8 cellular contexts compared by ENCODE assay signal in the genomic region with DNA sequence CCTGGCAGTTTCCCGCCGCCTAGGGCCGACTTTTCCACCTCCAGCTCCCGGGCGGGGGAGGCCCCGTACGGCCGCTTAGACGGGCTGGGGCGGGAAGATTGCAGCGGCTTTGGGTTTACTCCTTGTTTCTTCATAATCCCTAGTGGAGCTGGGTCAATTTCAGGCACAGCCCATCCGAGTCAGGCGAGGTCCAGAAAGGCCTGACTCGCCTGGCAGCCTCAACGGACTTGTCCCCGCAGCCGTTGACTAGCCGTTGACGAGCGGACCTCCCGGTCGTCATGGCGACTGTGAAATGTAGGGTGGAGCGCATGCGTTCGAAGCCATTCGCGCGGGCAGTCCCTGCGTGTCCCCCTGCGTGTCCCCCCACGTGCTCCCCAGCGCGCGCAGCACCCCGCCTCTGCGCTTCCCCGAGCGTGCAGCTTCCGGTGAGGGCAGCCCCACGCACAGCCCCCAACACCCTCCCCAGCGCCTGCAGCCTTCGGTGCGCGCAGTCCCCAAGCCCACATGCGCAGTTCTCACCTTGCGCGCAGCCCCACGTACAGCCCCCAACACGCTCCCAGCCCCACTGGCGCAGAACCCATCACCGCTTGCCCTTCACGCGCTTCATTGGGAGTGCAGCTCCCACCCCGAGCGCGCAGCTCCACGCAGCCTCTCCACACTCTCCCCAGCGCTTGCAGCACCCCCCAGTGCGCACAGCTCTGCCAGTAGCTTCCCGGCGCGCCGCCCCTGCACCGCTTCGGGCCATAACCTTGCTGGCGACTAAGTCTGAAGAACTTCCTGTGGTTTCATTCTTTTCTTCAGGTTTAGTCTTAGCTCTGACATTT.
DNase-seq lines count a peak whose midpoint lies in the region; ATAC-seq and TF ChIP-seq lines count a peak whose summit lies in the region.

No MANE protein-coding gene starts in this region.

- POLR2A ChIA-PET in activated CD4-positive, alpha-beta memory T cell treated with anti-CD3 and anti-CD28 coated beads for 36 hours (lab: Charles Lee): no interaction called here

- H3K27me3 ChIP-seq in gastroesophageal sphincter: peaks cover 36% of the 10 kb centered on the region

- no peak overlapping the region for H3K27ac ChIP-seq in gastroesophageal sphincter

- no peaks in the 10 kb centered on the region for H3K9me3 ChIP-seq in gastroesophageal sphincter

- no peaks in the 10 kb centered on the region for H3K36me3 ChIP-seq in gastroesophageal sphincter

- H3K4me1 Mint-ChIP-seq in activated CD4-positive, alpha-beta memory T cell treated with anti-CD3 and anti-CD28 coated beads for 36 hours (ENCODE audit: low read depth): peaks cover 14% of the 10 kb centered on the region

- intact Hi-C loops in activated CD4-positive, alpha-beta memory T cell treated with anti-CD3 and anti-CD28 coated beads for 36 hours (cut with micrococcal nuclease): loop anchor here (5.0 to 10.0 kb wide), 2 partner anchors 69 to 336 kb away; a partner anchor contains a TSS

- no peak for TF ChIP-seq POLR2A in gastroesophageal sphincter (IDR thresholded peaks at IDR 0.05)

- peaks cover 25% of the 10 kb centered on the region for H3K27me3 Mint-ChIP-seq in activated CD4-positive, alpha-beta memory T cell treated with anti-CD3 and anti-CD28 coated beads for 36 hours

- H3K4me1 ChIP-seq in gastroesophageal sphincter: peaks cover 0 to 17% (median 10%) of the 10 kb centered on the region in 3 donors

- CTCF ChIA-PET in activated CD4-positive, alpha-beta memory T cell treated with anti-CD3 and anti-CD28 coated beads for 36 hours (lab: Charles Lee): no interaction called here

- H3K27ac Mint-ChIP-seq in activated CD4-positive, alpha-beta memory T cell treated with anti-CD3 and anti-CD28 coated beads for 36 hours: no peak overlapping the region

- no peaks in the 10 kb centered on the region for H3K9me3 Mint-ChIP-seq in activated CD4-positive, alpha-beta memory T cell treated with anti-CD3 and anti-CD28 coated beads for 36 hours

- peak; percentile 55 for DNase-seq in DMS79 (lab: John Stamatoyannopoulos, UW)
- DNase-seq in NCI-H1417 (lab: John Stamatoyannopoulos, UW): peak; percentile 69 to 93 (median 93)
- DNase-seq in activated CD4-positive, alpha-beta memory T cell treated with anti-CD3 and anti-CD28 coated beads for 36 hours: peak; percentile 12
- DNase-seq in nucleus accumbens (lab: John Stamatoyannopoulos, UW): peak in 48 of 56 donors; percentile 1 to 90 (median 66)
- DNase-seq in pons (ENCODE audit: low spot score): no peak

- H3K4me3 ChIP-seq in gastroesophageal sphincter: peak overlapping the region; percentile 13 to 46

- TF ChIP-seq EP300 in gastroesophageal sphincter (IDR thresholded peaks at IDR 0.05): no peak

- H3K36me3 Mint-ChIP-seq in activated CD4-positive, alpha-beta memory T cell treated with anti-CD3 and anti-CD28 coated beads for 36 hours: no peaks in the 10 kb centered on the region

- WGBS in gastroesophageal sphincter (ENCODE audit: low coverage in 1 of 2), 2 donors: 0 to 2% methylated on average over 1 to 7 of the region's 67 CpGs

- TF ChIP-seq CTCF in gastroesophageal sphincter (IDR thresholded peaks at IDR 0.05): no peak

- peak; percentile 31 for ATAC-seq in gastroesophageal sphincter
- ATAC-seq in HG03378 (IDR thresholded peaks at IDR 0.05; ENCODE audit: unreplicated experiment): no peak
- ATAC-seq in GM21529 (IDR thresholded peaks at IDR 0.05; ENCODE audit: unreplicated experiment): no peak

- H3K4me3 Mint-ChIP-seq in activated CD4-positive, alpha-beta memory T cell treated with anti-CD3 and anti-CD28 coated beads for 36 hours: peak overlapping the region; percentile 69
